Comparison of ENCODE assay signal across 9 cellular contexts in genomic region chr9:38380872-38381534, GRCh38. TPM values are rescaled to one million over a fixed set of nuclear protein-coding genes. Genes with fewer than 3 reads are reported as not detected.
A peak's percentile ranks its signal among the peaks of the same experiment; 100 is the strongest.
DNase-seq lines count a peak whose midpoint lies in the region; ATAC-seq, FAIRE-seq and TF ChIP-seq lines count a peak whose summit lies in the region.
"Had no signal": no experiment of that assay in that cellular context is flagged by ENCODE, and none has a peak within 500 bp of the region (broad histone marks: within the 10 kb centered on the region; RNA-seq: fewer than 3 reads in every experiment).

No MANE protein-coding gene starts in this region.

- H3K27ac Mint-ChIP-seq in activated CD8-positive, alpha-beta memory T cell treated with anti-CD3 and anti-CD28 coated beads, Interleukin-2, amount 10 ng/mL, durations not matched to agents 7 days and 5 days, result no peak overlapping the region

- 47 to 49% methylated on average over 8 of the region's 8 CpGs for WGBS in testis, 2 donors

- H3K4me1 Mint-ChIP-seq in activated CD8-positive, alpha-beta memory T cell treated with anti-CD3 and anti-CD28 coated beads, Interleukin-2, amount 10 ng/mL, durations not matched to agents 7 days and 5 days, result no peaks in the 10 kb centered on the region

- intact Hi-C loops in left colon (cut with DNase I, micrococcal nuclease) (no loop called here), testis (cut with DNase I; ENCODE audit: low total_unique reads) (no loop called here)

- no peaks in the 10 kb centered on the region for H3K9me3 ChIP-seq in testis

- peak; percentile 70 for ATAC-seq in left colon
- no peak for ATAC-seq in HG03196 (IDR thresholded peaks at IDR 0.05; ENCODE audit: unreplicated experiment)
- no peak for ATAC-seq in activated CD8-positive, alpha-beta memory T cell treated with anti-CD3 and anti-CD28 coated beads, Interleukin-2, amount 10 ng/mL, durations not matched to agents 7 days and 5 days
- ATAC-seq: activated T-cell treated with anti-CD3 and anti-CD28 coated beads, Interleukin-2, amount 50 U/mL, for 4 hours had no signal

- H3K9me3 Mint-ChIP-seq in activated CD8-positive, alpha-beta memory T cell treated with anti-CD3 and anti-CD28 coated beads, Interleukin-2, amount 10 ng/mL, durations not matched to agents 7 days and 5 days (ENCODE audit: low read depth), result peaks cover 4% of the 10 kb centered on the region
- H3K9me3 Mint-ChIP-seq: activated T-cell treated with anti-CD3 and anti-CD28 coated beads, Interleukin-2, amount 50 U/mL, for 4 hours had no signal

- H3K4me1 ChIP-seq in testis, result peaks cover 31% of the 10 kb centered on the region
- H3K4me1 ChIP-seq: spleen had no signal

- H3K4me3 ChIP-seq in testis, result no peak overlapping the region
- H3K4me3 ChIP-seq: spleen had no signal

- no peaks in the 10 kb centered on the region for H3K27me3 ChIP-seq in testis

- H3K36me3 Mint-ChIP-seq in activated CD8-positive, alpha-beta memory T cell treated with anti-CD3 and anti-CD28 coated beads, Interleukin-2, amount 10 ng/mL, durations not matched to agents 7 days and 5 days, result no peaks in the 10 kb centered on the region

- no peak for FAIRE-seq in H54 (lab: Jason Lieb, UNC)

- no peak for TF ChIP-seq POLR2A in testis (IDR thresholded peaks at IDR 0.05)
- TF ChIP-seq POLR2A in H54 (IDR thresholded peaks at IDR 0.05; ENCODE audit: low read depth, low read length), result no peak

- H3K36me3 ChIP-seq in testis (ENCODE audit: low read depth, missing control alignments), result no peaks in the 10 kb centered on the region
- H3K36me3 ChIP-seq: spleen had no signal

- no peak overlapping the region for H3K4me3 Mint-ChIP-seq in activated CD8-positive, alpha-beta memory T cell treated with anti-CD3 and anti-CD28 coated beads, Interleukin-2, amount 10 ng/mL, durations not matched to agents 7 days and 5 days
- H3K4me3 Mint-ChIP-seq: activated T-cell treated with anti-CD3 and anti-CD28 coated beads, Interleukin-2, amount 50 U/mL, for 4 hours had no signal

- TF ChIP-seq CTCF in testis (IDR thresholded peaks at IDR 0.05), result no peak

- peaks cover 7% of the 10 kb centered on the region for H3K27me3 Mint-ChIP-seq in activated CD8-positive, alpha-beta memory T cell treated with anti-CD3 and anti-CD28 coated beads, Interleukin-2, amount 10 ng/mL, durations not matched to agents 7 days and 5 days

- H3K27ac ChIP-seq in testis, result peak overlapping the region; percentile 73 to 81
- H3K27ac ChIP-seq: spleen had no signal

- CTCF ChIA-PET in activated CD8-positive, alpha-beta memory T cell treated with anti-CD3 and anti-CD28 coated beads, Interleukin-2, amount 10 ng/mL, durations not matched to agents 7 days and 5 days (lab: Charles Lee), result no interaction called here

- DNase-seq in NCI-H1436 treated with DMSO at 0.1 percent for 48 hours (lab: John Stamatoyannopoulos, UW), result peak; percentile 32
- DNase-seq in SW480 (ENCODE audit: low spot score), result peak; percentile 61
- peak in 1 of 2 donors; percentile 49 for DNase-seq in left colon
- DNase-seq in testis, result peak; percentile 87
- DNase-seq in activated CD8-positive, alpha-beta memory T cell treated with anti-CD3 and anti-CD28 coated beads, Interleukin-2, amount 10 ng/mL, durations not matched to agents 7 days and 5 days, result no peak
- no peak for DNase-seq in H54 (ENCODE audit: insufficient read length, low spot score)
- DNase-seq: activated T-cell treated with anti-CD3 and anti-CD28 coated beads, Interleukin-2, amount 50 U/mL, for 4 hours; spleen had no signal

RNA-seq across cellular contexts. Expression of gene ALDH1B1, which starts 11.5 kb away (rescaled TPM):
- 10 to 100 TPM; 34.7 to 53.9 TPM for total RNA-seq in left colon
- 10 to 100 TPM; 42.4 to 71.7 TPM for total RNA-seq in testis
- 42.2 TPM for polyA plus RNA-seq in testis (ENCODE audit: insufficient read depth, low read depth, low replicate concordance)
- total RNA-seq in activated CD8-positive, alpha-beta memory T cell treated with anti-CD3 and anti-CD28 coated beads, Interleukin-2, amount 10 ng/mL, durations not matched to agents 7 days and 5 days, result 10 to 100 TPM; 13.5 to 16.7 TPM

RNA-seq across cellular contexts. Expression of gene IGFBPL1, which starts 43.3 kb away (rescaled TPM):
- total RNA-seq in left colon (under 1 TPM; 0.25 to 0.52 TPM), testis (10 to 100 TPM; 18.0 to 18.4 TPM)
- 5.8 TPM for polyA plus RNA-seq in testis (ENCODE audit: insufficient read depth, low read depth, low replicate concordance)
- total RNA-seq in activated CD8-positive, alpha-beta memory T cell treated with anti-CD3 and anti-CD28 coated beads, Interleukin-2, amount 10 ng/mL, durations not matched to agents 7 days and 5 days, result not detected
- total RNA-seq: spleen had no signal
- polyA plus RNA-seq: spleen had no signal

Comparison
In these comparisons a context has a peak if more than half of its experiments do, and no peak if none do; other contexts are left out.
1. DNase-seq: peak in NCI-H1436 treated with DMSO at 0.1 percent for 48 hours (single experiment), SW480 (single experiment) and testis (single experiment); none in activated CD8-positive, alpha-beta memory T cell treated with anti-CD3 and anti-CD28 coated beads, Interleukin-2, amount 10 ng/mL, durations not matched to agents 7 days and 5 days (single experiment) and H54 (single experiment).
2. RNA of gene IGFBPL1, which starts 43.3 kb away (total RNA-seq): 18.0 to 18.4 TPM in testis; 0.25 to 0.52 TPM in left colon and not detected in activated CD8-positive, alpha-beta memory T cell treated with anti-CD3 and anti-CD28 coated beads, Interleukin-2, amount 10 ng/mL, durations not matched to agents 7 days and 5 days; every median in the first group is over 10 times any median in the second.